7 cellular contexts compared by ENCODE assay signal in genomic region chr19:48244289-48244688, GRCh38. TPM values are rescaled to one million over a fixed set of nuclear protein-coding genes. Genes with fewer than 3 reads are reported as not detected.
A peak's percentile ranks its signal among the peaks of the same experiment; 100 is the strongest.
DNase-seq lines count a peak whose midpoint lies in the region; TF ChIP-seq lines count a peak whose summit lies in the region.

No MANE protein-coding gene starts in this region.

- TF ChIP-seq CTCF in HFFc6 (IDR thresholded peaks at IDR 0.05) (no peak), GM13977 (IDR thresholded peaks at IDR 0.05; ENCODE audit: extremely low read depth, insufficient read depth, missing control alignments) (no peak), colonic mucosa (IDR thresholded peaks at IDR 0.05) (no peak)

- H3K9me3 ChIP-seq in colonic mucosa = no peaks in the 10 kb centered on the region

- no peaks in the 10 kb centered on the region for H3K9me3 Mint-ChIP-seq in HFFc6
- no peaks in the 10 kb centered on the region for H3K9me3 Mint-ChIP-seq in T-helper 2 cell treated with Interferon-gamma antibody and Interleukin-4, amounts not matched to agents 5 μg/mL and 100 μg/mL, for 36 hours

- H3K4me3 ChIP-seq in colonic mucosa = no peak overlapping the region

- no peak overlapping the region for H3K9ac ChIP-seq in colonic mucosa (ENCODE audit: low read depth in 2 of 2, low read length in 2 of 2)

- no peaks in the 10 kb centered on the region for H3K4me1 ChIP-seq in colonic mucosa

- DNase-seq in HFFc6 (no peak), GM13977 (ENCODE audit: low spot score) (no peak), colonic mucosa (no peak), hypothalamus (lab: John Stamatoyannopoulos, UW) (no peak)
- peak; percentile 19 for DNase-seq in T-helper 2 cell treated with Interferon-gamma antibody and Interleukin-4, amounts not matched to agents 5 μg/mL and 100 μg/mL, for 36 hours (ENCODE audit: low spot score)
- peak; percentile 46 for DNase-seq in central memory CD4-positive, alpha-beta T cell
- peak; percentile 29 to 52 for DNase-seq in stimulated activated CD4-positive, alpha-beta T cell treated with anti-CD3 and anti-CD28 coated beads, Interleukin-2, amount 100 ng/mL, for 24 hours

- no peaks in the 10 kb centered on the region for H3K27me3 ChIP-seq in colonic mucosa

- H3K27ac Mint-ChIP-seq in HFFc6 = peak overlapping the region; percentile 46
- H3K27ac Mint-ChIP-seq in T-helper 2 cell treated with Interferon-gamma antibody and Interleukin-4, amounts not matched to agents 5 μg/mL and 100 μg/mL, for 36 hours = peak overlapping the region; percentile 83

- peaks cover 23% of the 10 kb centered on the region for H3K4me1 Mint-ChIP-seq in HFFc6 (ENCODE audit: low read depth)
- peaks cover 30% of the 10 kb centered on the region for H3K4me1 Mint-ChIP-seq in T-helper 2 cell treated with Interferon-gamma antibody and Interleukin-4, amounts not matched to agents 5 μg/mL and 100 μg/mL, for 36 hours (ENCODE audit: low read depth)

- no peaks in the 10 kb centered on the region for H3K27me3 Mint-ChIP-seq in HFFc6 (ENCODE audit: insufficient read depth)
- H3K27me3 Mint-ChIP-seq in T-helper 2 cell treated with Interferon-gamma antibody and Interleukin-4, amounts not matched to agents 5 μg/mL and 100 μg/mL, for 36 hours (ENCODE audit: low read depth) = no peaks in the 10 kb centered on the region

- H3K27ac ChIP-seq in colonic mucosa = no peak overlapping the region

- H3K36me3 Mint-ChIP-seq in HFFc6 (ENCODE audit: low read depth) = peaks cover 29% of the 10 kb centered on the region
- H3K36me3 Mint-ChIP-seq in T-helper 2 cell treated with Interferon-gamma antibody and Interleukin-4, amounts not matched to agents 5 μg/mL and 100 μg/mL, for 36 hours (ENCODE audit: low read depth) = peaks cover 64% of the 10 kb centered on the region

- no peaks in the 10 kb centered on the region for H3K36me3 ChIP-seq in colonic mucosa

- H3K4me3 Mint-ChIP-seq in HFFc6 = no peak overlapping the region
- peak overlapping the region; percentile 83 for H3K4me3 Mint-ChIP-seq in T-helper 2 cell treated with Interferon-gamma antibody and Interleukin-4, amounts not matched to agents 5 μg/mL and 100 μg/mL, for 36 hours

- in situ Hi-C loops in GM13977 (cut with MboI; ENCODE audit: low pct_unique_long_range_greater_than_20kb, low sequenced_read_pairs, unreplicated experiment) = no loop called here

- intact Hi-C loops in colonic mucosa (cut with DNase I) = no loop called here

RNA-seq across cellular contexts. Expression of gene CARD8, which starts 11.4 kb away (rescaled TPM):
- total RNA-seq in HFFc6 (2021; fragmentation: NEBNext Ultra II Directional; extraction: Animal tissue kit (Norgen Biotek cat#: 25700)) = 10 to 100 TPM; 11.3 to 17.2 (median 14.7) TPM
- 10 to 100 TPM; 17.9 to 20.3 TPM for total RNA-seq in colonic mucosa

RNA-seq across cellular contexts. Expression of gene ZNF114, which starts 25.6 kb away (rescaled TPM):
- under 1 TPM in 5 of 6 experiments, not detected in 1; 0.17 to 0.43 (median 0.25) TPM for total RNA-seq in HFFc6 (2021; fragmentation: NEBNext Ultra II Directional; extraction: Animal tissue kit (Norgen Biotek cat#: 25700))
- total RNA-seq in colonic mucosa = under 1 TPM in 1 of 2 donors, not detected in 1; 0.21 TPM

Comparison
In these comparisons a context has a peak if more than half of its experiments do, and no peak if none do; other contexts are left out.
1. DNase-seq: peak in T-helper 2 cell treated with Interferon-gamma antibody and Interleukin-4, amounts not matched to agents 5 μg/mL and 100 μg/mL, for 36 hours (single experiment), central memory CD4-positive, alpha-beta T cell (single experiment) and stimulated activated CD4-positive, alpha-beta T cell treated with anti-CD3 and anti-CD28 coated beads, Interleukin-2, amount 100 ng/mL, for 24 hours (2 of 2); none in HFFc6 (single experiment), GM13977 (single experiment), colonic mucosa (single experiment) and hypothalamus (0 of 51).